ENCODE assay signal across 1 cellular context in genomic region chr17:47941998-47942490, GRCh38.
TF ChIP-seq lines count a peak whose summit lies in the region.

No MANE protein-coding gene starts in this region.

TF ChIP-seq in endothelial cell of umbilical vein, 7 proteins besides CTCF, POLR2A, EP300 and RAD21:
- no peak for TF ChIP-seq GATA2 (IDR thresholded peaks at IDR 0.05; ENCODE audit: insufficient read depth, insufficient read length, low read depth, low read length)
- TF ChIP-seq FOS (IDR thresholded peaks at IDR 0.05; ENCODE audit: borderline replicate concordance, insufficient read depth, low read length), result no peak
- no peak for TF ChIP-seq EZH2 (IDR thresholded peaks at IDR 0.05; ENCODE audit: borderline replicate concordance, low read depth, low read length, severe bottlenecking)
- TF ChIP-seq JUN (IDR thresholded peaks at IDR 0.05; ENCODE audit: borderline replicate concordance, insufficient read depth, insufficient read length, low read depth), result no peak
